ENCODE assay signal across 1 cellular context in genomic region chr3:136152176-136152843, GRCh38.
TF ChIP-seq lines count a peak whose summit lies in the region.

No MANE protein-coding gene starts in this region.

TF ChIP-seq in K562, 482 proteins besides CTCF, POLR2A, EP300 and RAD21:
- TF ChIP-seq KLF6 (CRISPR knock-in tag; IDR thresholded peaks at IDR 0.05; ENCODE audit: borderline replicate concordance), result no peak
- TF ChIP-seq, protein P1, sequence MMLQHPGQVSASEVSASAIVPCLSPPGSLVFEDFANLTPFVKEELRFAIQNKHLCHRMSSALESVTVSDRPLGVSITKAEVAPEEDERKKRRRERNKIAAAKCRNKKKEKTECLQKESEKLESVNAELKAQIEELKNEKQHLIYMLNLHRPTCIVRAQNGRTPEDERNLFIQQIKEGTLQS (IDR thresholded peaks at IDR 0.05), result peak; percentile 21; the same call in 1 of the 2 replicates
- TF ChIP-seq, protein P1 (CRISPR knock-in tag; conservative IDR thresholded peaks at IDR 0.05), result no peak
